13 cellular contexts compared by ENCODE assay signal in the genomic region with DNA sequence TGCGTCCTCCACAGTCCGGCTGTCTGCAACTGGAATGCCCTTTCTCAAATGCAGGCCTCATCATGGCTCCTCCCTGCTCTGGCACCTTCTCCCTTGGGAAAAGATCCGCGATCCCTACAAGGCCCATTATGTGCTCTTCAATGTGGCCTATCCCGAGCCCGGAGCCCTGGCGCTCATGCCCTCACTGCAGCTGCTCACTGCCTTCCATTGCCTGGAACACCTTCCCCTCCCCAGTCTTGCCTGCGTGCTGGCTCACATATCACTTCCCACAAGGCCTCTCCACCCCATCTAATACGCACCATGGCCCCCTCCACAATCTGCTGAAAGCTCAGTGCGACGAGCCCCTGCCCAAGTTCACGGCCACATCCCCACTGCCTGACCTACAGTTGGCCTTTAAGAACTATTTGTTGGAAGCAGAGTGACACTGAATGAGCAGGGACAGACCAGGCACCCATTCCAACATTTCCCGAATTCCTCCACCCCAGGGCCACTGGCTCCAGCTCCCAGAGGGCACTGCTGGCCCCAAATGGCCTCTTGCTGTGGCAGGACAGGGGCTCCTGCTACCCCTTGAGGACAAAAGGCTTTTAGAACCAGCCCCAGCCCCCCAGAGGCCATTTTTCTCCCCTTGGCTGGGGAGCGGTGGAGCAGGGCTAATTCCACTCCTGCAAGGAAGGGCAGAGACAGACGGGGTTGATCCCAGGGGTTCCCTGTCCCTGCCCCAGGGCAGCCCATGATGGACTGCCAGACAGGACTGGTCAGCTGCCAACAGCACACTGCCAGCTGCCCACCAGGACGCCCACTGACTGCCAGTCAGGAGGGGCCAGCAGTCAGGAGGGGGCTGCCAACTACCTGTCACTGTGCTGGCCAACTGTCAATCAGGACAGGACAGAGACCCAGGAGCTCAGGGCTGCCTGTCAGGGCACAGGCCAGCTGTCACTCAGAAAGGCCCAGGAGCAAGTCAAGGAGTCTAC.
DNase-seq lines count a peak whose midpoint lies in the region; ATAC-seq and TF ChIP-seq lines count a peak whose summit lies in the region.
"Had no signal": no experiment of that assay in that cellular context is flagged by ENCODE, and none has a peak within 500 bp of the region (broad histone marks: within the 10 kb centered on the region; RNA-seq: fewer than 3 reads in every experiment).

No MANE protein-coding gene starts in this region.

- DNase-seq in cerebellum (ENCODE audit: low spot score) (peak; percentile 23), lung (ENCODE audit: low spot score) (no peak)
- DNase-seq in T-helper 2 cell treated with Interferon-gamma antibody and Interleukin-4, amounts not matched to agents 5 μg/mL and 100 μg/mL, for 36 hours (ENCODE audit: low spot score) = no peak
- DNase-seq: NCI-H2227 treated with DMSO at 0.1 percent for 48 hours; PC-9; stimulated activated CD4-positive, alpha-beta T cell treated with anti-CD3 and anti-CD28 coated beads, Interleukin-12 subunit alpha, Interleukin-12 subunit beta, amount 100 ng/mL, for 4 hours; T-helper 9 cell had no signal

- H3K27ac ChIP-seq in lung (ENCODE audit: low read depth in 1 of 2, low read length in 1 of 2) (peak overlapping the region; percentile 43 to 68), stomach smooth muscle (ENCODE audit: low read length) (peak overlapping the region; percentile 67)
- H3K27ac ChIP-seq: KMS-11, PC-9 had no signal

- no peak overlapping the region for H3K4me3 ChIP-seq in lung
- no peak overlapping the region for H3K4me3 ChIP-seq in stomach smooth muscle (ENCODE audit: low read length in 2 of 2)
- H3K4me3 ChIP-seq: PC-9 had no signal

- no peak overlapping the region for H3K9ac ChIP-seq in stomach smooth muscle (ENCODE audit: low read length in 2 of 2)
- H3K9ac ChIP-seq: KMS-11 had no signal

- TF ChIP-seq RAD21 in Ishikawa (IDR thresholded peaks at IDR 0.05; ENCODE audit: low read depth) = peak; percentile 10

- H3K27me3 Mint-ChIP-seq in T-helper 2 cell treated with Interferon-gamma antibody and Interleukin-4, amounts not matched to agents 5 μg/mL and 100 μg/mL, for 36 hours (ENCODE audit: low read depth) = no peaks in the 10 kb centered on the region

- no peaks in the 10 kb centered on the region for H3K9me3 Mint-ChIP-seq in T-helper 2 cell treated with Interferon-gamma antibody and Interleukin-4, amounts not matched to agents 5 μg/mL and 100 μg/mL, for 36 hours

- no peaks in the 10 kb centered on the region for H3K27me3 ChIP-seq in lung (ENCODE audit: control insufficient read depth, insufficient read depth)
- no peaks in the 10 kb centered on the region for H3K27me3 ChIP-seq in stomach smooth muscle (ENCODE audit: control insufficient read depth in 1 of 2, insufficient read depth in 2 of 2, low read length in 2 of 2)

- no peak overlapping the region for H3K4me3 Mint-ChIP-seq in T-helper 2 cell treated with Interferon-gamma antibody and Interleukin-4, amounts not matched to agents 5 μg/mL and 100 μg/mL, for 36 hours

- no peak for TF ChIP-seq CTCF in lung (IDR thresholded peaks at IDR 0.05; ENCODE audit: control extremely low read depth, extremely low read depth)

- H3K36me3 ChIP-seq in lung (ENCODE audit: control insufficient read depth in 2 of 2, insufficient read depth in 2 of 2, low read length in 2 of 2) (no peaks in the 10 kb centered on the region), stomach smooth muscle (ENCODE audit: control insufficient read depth in 2 of 2, insufficient read depth in 2 of 2, low read length in 2 of 2) (no peaks in the 10 kb centered on the region)

- H3K4me1 ChIP-seq in lung (ENCODE audit: control insufficient read depth in 2 of 2, insufficient read depth in 2 of 2, low read length in 2 of 2) (peaks cover 3 to 10% of the 10 kb centered on the region in 2 donors), stomach smooth muscle (ENCODE audit: control insufficient read depth, insufficient read depth, low read length) (peaks cover 56% of the 10 kb centered on the region)

- no peak overlapping the region for H3K27ac Mint-ChIP-seq in T-helper 2 cell treated with Interferon-gamma antibody and Interleukin-4, amounts not matched to agents 5 μg/mL and 100 μg/mL, for 36 hours

- no peaks in the 10 kb centered on the region for H3K36me3 Mint-ChIP-seq in T-helper 2 cell treated with Interferon-gamma antibody and Interleukin-4, amounts not matched to agents 5 μg/mL and 100 μg/mL, for 36 hours (ENCODE audit: low read depth)

- no peaks in the 10 kb centered on the region for H3K4me1 Mint-ChIP-seq in T-helper 2 cell treated with Interferon-gamma antibody and Interleukin-4, amounts not matched to agents 5 μg/mL and 100 μg/mL, for 36 hours (ENCODE audit: low read depth)

- ATAC-seq in lung (ENCODE audit: insufficient read depth, low FRiP score) (no peak), HG03135 (IDR thresholded peaks at IDR 0.05; ENCODE audit: unreplicated experiment) (no peak), HG03565 (IDR thresholded peaks at IDR 0.05; ENCODE audit: unreplicated experiment) (no peak), HG03571 (IDR thresholded peaks at IDR 0.05; ENCODE audit: unreplicated experiment) (no peak)

- TF ChIP-seq EP300 in Ishikawa (IDR thresholded peaks at IDR 0.05; ENCODE audit: borderline replicate concordance) = peak; percentile 97

- no peaks in the 10 kb centered on the region for H3K9me3 ChIP-seq in lung (ENCODE audit: control insufficient read depth in 2 of 2, insufficient read depth in 1 of 2, low read length in 1 of 2)
- H3K9me3 ChIP-seq in stomach smooth muscle (ENCODE audit: control insufficient read depth in 2 of 2, low read length in 2 of 2) = no peaks in the 10 kb centered on the region

- WGBS in lung, 2 donors = 80 to 89% methylated on average over 16 of the region's 16 CpGs

TF ChIP-seq in Ishikawa, 13 proteins besides CTCF, POLR2A, EP300 and RAD21:
- TF ChIP-seq TCF12 (IDR thresholded peaks at IDR 0.05; ENCODE audit: low read depth) (peak; percentile 98), USF1 (IDR thresholded peaks at IDR 0.05) (no peak; the same call in 1 of the 2 replicates), TAF1 (IDR thresholded peaks at IDR 0.05; ENCODE audit: low read depth) (0 out of 2 replicates have a peak, but pooled peaks have one; percentile 41), TEAD4 (IDR thresholded peaks at IDR 0.05) (peak; percentile 98), ZBTB7A (IDR thresholded peaks at IDR 0.05; ENCODE audit: low read depth) (peak; percentile 91), YY1 (IDR thresholded peaks at IDR 0.05; ENCODE audit: low read depth) (peak; percentile 78), FOXM1 (IDR thresholded peaks at IDR 0.05; ENCODE audit: borderline replicate concordance, low read depth) (peak; percentile 93), EGR1 (IDR thresholded peaks at IDR 0.05) (peak; percentile 82), NFIC (IDR thresholded peaks at IDR 0.05) (peak; percentile 98), CEBPB (IDR thresholded peaks at IDR 0.05) (peak; percentile 48; the same call in 1 of the 2 replicates), CREB1 (IDR thresholded peaks at IDR 0.05; ENCODE audit: low read depth) (no peak), MAX (IDR thresholded peaks at IDR 0.05) (peak; percentile 12)
- TF ChIP-seq, protein P1, sequence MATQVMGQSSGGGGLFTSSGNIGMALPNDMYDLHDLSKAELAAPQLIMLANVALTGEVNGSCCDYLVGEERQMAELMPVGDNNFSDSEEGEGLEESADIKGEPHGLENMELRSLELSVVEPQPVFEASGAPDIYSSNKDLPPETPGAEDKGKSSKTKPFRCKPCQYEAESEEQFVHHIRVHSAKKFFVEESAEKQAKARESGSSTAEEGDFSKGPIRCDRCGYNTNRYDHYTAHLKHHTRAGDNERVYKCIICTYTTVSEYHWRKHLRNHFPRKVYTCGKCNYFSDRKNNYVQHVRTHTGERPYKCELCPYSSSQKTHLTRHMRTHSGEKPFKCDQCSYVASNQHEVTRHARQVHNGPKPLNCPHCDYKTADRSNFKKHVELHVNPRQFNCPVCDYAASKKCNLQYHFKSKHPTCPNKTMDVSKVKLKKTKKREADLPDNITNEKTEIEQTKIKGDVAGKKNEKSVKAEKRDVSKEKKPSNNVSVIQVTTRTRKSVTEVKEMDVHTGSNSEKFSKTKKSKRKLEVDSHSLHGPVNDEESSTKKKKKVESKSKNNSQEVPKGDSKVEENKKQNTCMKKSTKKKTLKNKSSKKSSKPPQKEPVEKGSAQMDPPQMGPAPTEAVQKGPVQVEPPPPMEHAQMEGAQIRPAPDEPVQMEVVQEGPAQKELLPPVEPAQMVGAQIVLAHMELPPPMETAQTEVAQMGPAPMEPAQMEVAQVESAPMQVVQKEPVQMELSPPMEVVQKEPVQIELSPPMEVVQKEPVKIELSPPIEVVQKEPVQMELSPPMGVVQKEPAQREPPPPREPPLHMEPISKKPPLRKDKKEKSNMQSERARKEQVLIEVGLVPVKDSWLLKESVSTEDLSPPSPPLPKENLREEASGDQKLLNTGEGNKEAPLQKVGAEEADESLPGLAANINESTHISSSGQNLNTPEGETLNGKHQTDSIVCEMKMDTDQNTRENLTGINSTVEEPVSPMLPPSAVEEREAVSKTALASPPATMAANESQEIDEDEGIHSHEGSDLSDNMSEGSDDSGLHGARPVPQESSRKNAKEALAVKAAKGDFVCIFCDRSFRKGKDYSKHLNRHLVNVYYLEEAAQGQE (IDR thresholded peaks at IDR 0.05; ENCODE audit: low read depth) = 0 out of 2 replicates have a peak, but pooled peaks have one; percentile 34
